29 cellular contexts compared by ENCODE assay signal in genomic region chr6:121633309-121633708, GRCh38.
"Had no signal": no experiment of that assay in that cellular context is flagged by ENCODE, and none has a peak within 500 bp of the region (broad histone marks: within the 10 kb centered on the region; RNA-seq: fewer than 3 reads in every experiment).

No MANE protein-coding gene starts in this region.

- H3K27ac ChIP-seq: coronary artery, dorsolateral prefrontal cortex, epithelial cell of prostate, esophagus squamous epithelium, gastroesophageal sphincter, heart left ventricle, hepatocyte, left ventricle myocardium inferior, lower lobe of right lung had no signal

- FAIRE-seq: colon had no signal

- H3K4me3 ChIP-seq: coronary artery, dorsolateral prefrontal cortex, esophagus squamous epithelium, gastroesophageal sphincter, heart left ventricle, hepatocyte, left ventricle myocardium inferior, lower lobe of right lung, mucosa of descending colon had no signal

- H2AFZ ChIP-seq: hepatocyte had no signal

- DNase-seq: dermis blood vessel endothelial cell; dorsolateral prefrontal cortex; effector CD4-positive, alpha-beta T cell; effector memory CD4-positive, alpha-beta T cell; erythroblast; esophagus squamous epithelium; foreskin fibroblast; foreskin melanocyte; heart left ventricle; hypothalamus; immature natural killer cell; islet precursor cell; kidney; kidney glomerular epithelial cell; left colon; left ventricle myocardium inferior; lower lobe of right lung; mesenchymal stem cell; mucosa of descending colon; naive B cell; naive thymus-derived CD8-positive, alpha-beta T cell had no signal

- H3K36me3 ChIP-seq: esophagus squamous epithelium, gastroesophageal sphincter, heart left ventricle, left ventricle myocardium inferior, lower lobe of right lung had no signal

- H3K4me2 ChIP-seq: hepatocyte had no signal

- H3K4me1 Mint-ChIP-seq: immature natural killer cell; mesothelial cell of epicardium; naive B cell; naive thymus-derived CD8-positive, alpha-beta T cell had no signal

- H3K4me1 ChIP-seq: gastroesophageal sphincter, left ventricle myocardium inferior, lower lobe of right lung had no signal

- H3K79me2 ChIP-seq: hepatocyte had no signal

- H3K27me3 Mint-ChIP-seq: naive B cell; naive thymus-derived CD8-positive, alpha-beta T cell had no signal

- ATAC-seq: esophagus mucosa; gastroesophageal sphincter; heart left ventricle; left colon; left lobe of liver; lower lobe of right lung; mucosa of descending colon; naive thymus-derived CD8-positive, alpha-beta T cell had no signal

- H3K4me3 Mint-ChIP-seq: immature natural killer cell; mesothelial cell of epicardium; naive B cell; naive thymus-derived CD8-positive, alpha-beta T cell had no signal

- H3K27ac Mint-ChIP-seq: immature natural killer cell; mesothelial cell of epicardium; naive B cell; naive thymus-derived CD8-positive, alpha-beta T cell had no signal

- H3K27me3 ChIP-seq: dorsolateral prefrontal cortex, esophagus squamous epithelium, gastroesophageal sphincter, heart left ventricle, hepatocyte had no signal

- H3K36me3 Mint-ChIP-seq: immature natural killer cell, naive B cell had no signal
